In the genomic region with DNA sequence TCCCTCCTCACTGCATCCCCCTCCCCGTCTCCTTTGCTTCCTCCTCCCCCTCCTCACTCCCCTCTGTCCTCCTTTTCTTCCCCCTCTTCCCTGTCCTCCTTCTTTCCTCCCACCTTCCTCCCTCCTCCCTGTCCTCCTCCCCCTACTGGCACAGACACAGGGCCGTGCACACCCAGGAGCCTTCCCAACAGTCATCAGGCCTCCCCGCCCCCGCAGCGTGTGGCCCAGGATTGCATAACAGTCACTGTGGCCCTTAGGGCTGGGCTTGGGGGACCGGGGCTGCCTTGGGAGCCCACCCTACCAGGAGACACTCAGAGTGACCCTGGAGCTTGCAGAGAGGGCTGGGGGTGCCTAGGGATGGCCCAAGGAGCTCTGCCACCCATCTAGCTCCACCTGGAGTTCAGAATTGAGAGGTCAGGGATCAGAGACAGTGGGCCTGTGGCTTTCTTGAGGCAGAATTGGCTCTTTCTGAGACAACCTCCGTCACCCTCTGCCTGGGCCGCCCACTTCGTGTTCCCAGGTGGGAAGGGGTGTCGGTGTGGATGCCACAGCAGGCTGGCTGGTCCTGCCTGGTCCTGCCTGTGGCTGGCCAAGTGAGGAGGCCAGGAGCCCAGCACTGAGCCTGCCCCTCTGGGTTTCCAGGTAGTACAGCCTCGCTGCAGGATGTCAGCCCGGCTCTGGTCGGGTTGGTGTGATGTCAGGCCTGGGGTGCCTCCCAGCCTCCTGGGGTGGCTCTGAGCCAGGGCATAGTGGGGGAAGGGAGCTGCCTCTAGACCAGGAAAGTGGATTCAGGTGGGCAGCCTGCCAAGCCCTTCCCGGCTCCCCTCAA, we compare ENCODE assay signal across 10 cellular contexts. TPM values are rescaled to one million over a fixed set of nuclear protein-coding genes. Genes with fewer than 3 reads are reported as not detected.
A peak's percentile ranks its signal among the peaks of the same experiment; 100 is the strongest.
DNase-seq lines count a peak whose midpoint lies in the region; ATAC-seq and TF ChIP-seq lines count a peak whose summit lies in the region.
"Had no signal": no experiment of that assay in that cellular context is flagged by ENCODE, and none has a peak within 500 bp of the region (broad histone marks: within the 10 kb centered on the region; RNA-seq: fewer than 3 reads in every experiment).

No MANE protein-coding gene starts in this region.

- H4K20me1 ChIP-seq in BLaER1 treated with 17β-estradiol and CSF1 and Interleukin-3, amounts not matched to agents 10 nM and 100 nM: peaks cover 23 to 53% (median 47%) of the 10 kb centered on the region in 11 experiments; a peak in 21 of 22 replicates

- H3K4me2 ChIP-seq in BLaER1 treated with 17β-estradiol and CSF1 and Interleukin-3, amounts not matched to agents 10 nM and 100 nM: peak overlapping the region; percentile 90 to 100 (median 98)

- no peaks in the 10 kb centered on the region for H3K36me3 Mint-ChIP-seq in T-helper 17 cell (ENCODE audit: low read depth)
- H3K36me3 Mint-ChIP-seq: CD4-positive, CD25-positive, alpha-beta regulatory T cell had no signal

- H3K9me3 ChIP-seq in BLaER1 treated with 17β-estradiol and CSF1 and Interleukin-3, amounts not matched to agents 10 nM and 100 nM (replicated peaks in 1 of 11): no peaks in the 10 kb centered on the region
- H3K9me3 ChIP-seq in HEK293 (ENCODE audit: control insufficient read depth, insufficient read depth, low read depth, low read length) (no peaks in the 10 kb centered on the region), T-helper 17 cell (ENCODE audit: control insufficient read depth, low read length, poor library complexity, severe bottlenecking) (no peaks in the 10 kb centered on the region), liver (ENCODE audit: control insufficient read depth in 4 of 4, low read length in 3 of 4) (no peaks in the 10 kb centered on the region), HAP-1 (no peaks in the 10 kb centered on the region)

- peaks cover 47 to 73% (median 61%) of the 10 kb centered on the region in 10 experiments for H3K4me1 ChIP-seq in BLaER1 treated with 17β-estradiol and CSF1 and Interleukin-3, amounts not matched to agents 10 nM and 100 nM
- H3K4me1 ChIP-seq in HEK293 (ENCODE audit: control insufficient read depth, insufficient read depth, low read length): no peaks in the 10 kb centered on the region
- H3K4me1 ChIP-seq in liver (ENCODE audit: control insufficient read depth in 4 of 4, insufficient read depth in 4 of 4, low read length in 3 of 4): peaks cover 0 to 2% (median 0%) of the 10 kb centered on the region in 4 donors
- H3K4me1 ChIP-seq in HAP-1: no peaks in the 10 kb centered on the region

- no peak for TF ChIP-seq RAD21 in liver (IDR thresholded peaks at IDR 0.05)

- H3K4me3 ChIP-seq in BLaER1 treated with 17β-estradiol and CSF1 and Interleukin-3, amounts not matched to agents 10 nM and 100 nM: peak overlapping the region; percentile 76 to 99 (median 91)
- H3K4me3 ChIP-seq in HEK293 (ENCODE audit: low read depth, low read length) (no peak overlapping the region), liver (ENCODE audit: low read depth in 1 of 3, low read length in 3 of 3) (peak overlapping the region; percentile 0 to 39 (median 25)), HAP-1 (no peak overlapping the region)

- H3K4me1 Mint-ChIP-seq in T-helper 17 cell: peaks cover 4% of the 10 kb centered on the region

- WGBS in liver: 67% methylated on average over 14 of the region's 14 CpGs

- in situ Hi-C loops in HAP-1 (cut with MboI; ENCODE audit: low sequenced_read_pairs): no loop called here

- no peak overlapping the region for H3K27ac Mint-ChIP-seq in T-helper 17 cell

- ATAC-seq in T-helper 17 cell (no peak), GM21515 (IDR thresholded peaks at IDR 0.05; ENCODE audit: unreplicated experiment) (no peak)

- H3K4me3 Mint-ChIP-seq in T-helper 17 cell: peak overlapping the region; percentile 1
- H3K4me3 Mint-ChIP-seq: CD4-positive, CD25-positive, alpha-beta regulatory T cell had no signal

- H3K9ac ChIP-seq in BLaER1 treated with 17β-estradiol and CSF1 and Interleukin-3, amounts not matched to agents 10 nM and 100 nM: peak overlapping the region; percentile 95 to 100 (median 99)
- H3K9ac ChIP-seq in liver (ENCODE audit: low read depth in 1 of 2, low read length in 2 of 2): peak overlapping the region in 1 of 2 donors; percentile 58

- H3K27ac ChIP-seq in BLaER1 treated with 17β-estradiol and CSF1 and Interleukin-3, amounts not matched to agents 10 nM and 100 nM: peak overlapping the region; percentile 94 to 100 (median 99)
- H3K27ac ChIP-seq in HEK293 (ENCODE audit: extremely low read depth, low read depth, low read length): no peak overlapping the region
- peak overlapping the region; percentile 72 to 75 for H3K27ac ChIP-seq in liver (ENCODE audit: low read depth in 1 of 2, low read length in 2 of 2)

- peaks cover 40 to 73% (median 57%) of the 10 kb centered on the region in 11 experiments for H3K36me3 ChIP-seq in BLaER1 treated with 17β-estradiol and CSF1 and Interleukin-3, amounts not matched to agents 10 nM and 100 nM
- H3K36me3 ChIP-seq in HEK293 (ENCODE audit: control insufficient read depth in 2 of 2, insufficient read depth in 1 of 2, low read length in 2 of 2): no peaks in the 10 kb centered on the region
- H3K36me3 ChIP-seq in liver (ENCODE audit: control insufficient read depth in 4 of 4, insufficient read depth in 3 of 4, low read depth in 1 of 4, low read length in 3 of 4): no peaks in the 10 kb centered on the region
- H3K36me3 ChIP-seq in HAP-1 (replicated peaks): no peaks in the 10 kb centered on the region

- TF ChIP-seq CTCF in HEK293 (tag by site-specific recombination; IDR thresholded peaks at IDR 0.05) (no peak), liver (IDR thresholded peaks at IDR 0.05; ENCODE audit: low read depth, low read length, missing input control) (no peak)

- H3K27me3 ChIP-seq in BLaER1 treated with 17β-estradiol and CSF1 and Interleukin-3, amounts not matched to agents 10 nM and 100 nM: no peaks in the 10 kb centered on the region
- H3K27me3 ChIP-seq in liver (ENCODE audit: control insufficient read depth in 4 of 4, insufficient read depth in 4 of 4, low read length in 3 of 4): no peaks in the 10 kb centered on the region
- H3K27me3 ChIP-seq in HAP-1 (ENCODE audit: low read depth): no peaks in the 10 kb centered on the region

- POLR2A ChIA-PET in HEK293 (lab: Yijun Ruan, JAX): no interaction called here

- no peaks in the 10 kb centered on the region for H3K27me3 Mint-ChIP-seq in T-helper 17 cell
- H3K27me3 Mint-ChIP-seq: CD4-positive, CD25-positive, alpha-beta regulatory T cell had no signal

- no peak for DNase-seq in T-helper 17 cell
- no peak for DNase-seq in HAP-1 (ENCODE audit: low spot score in 2 of 2)
- no peak for DNase-seq in HuH-7 (ENCODE audit: low spot score)
- DNase-seq in NCI-H2029 treated with DMSO at 0.1 percent for 48 hours (lab: John Stamatoyannopoulos, UW): no peak
- DNase-seq: CD4-positive, CD25-positive, alpha-beta regulatory T cell; SHP77 treated with DMSO at 0.1 percent for 48 hours had no signal

- CTCF ChIA-PET in HEK293 (lab: Yijun Ruan, JAX): interaction anchor here (1.0 kb wide), 1 partner anchor 22 kb away, joined by 3 read pairs; no protein-coding TSS in a partner anchor

TF ChIP-seq in HEK293, 187 proteins besides CTCF, POLR2A, EP300 and RAD21 (continues in another document):
- TF ChIP-seq, protein P1, sequence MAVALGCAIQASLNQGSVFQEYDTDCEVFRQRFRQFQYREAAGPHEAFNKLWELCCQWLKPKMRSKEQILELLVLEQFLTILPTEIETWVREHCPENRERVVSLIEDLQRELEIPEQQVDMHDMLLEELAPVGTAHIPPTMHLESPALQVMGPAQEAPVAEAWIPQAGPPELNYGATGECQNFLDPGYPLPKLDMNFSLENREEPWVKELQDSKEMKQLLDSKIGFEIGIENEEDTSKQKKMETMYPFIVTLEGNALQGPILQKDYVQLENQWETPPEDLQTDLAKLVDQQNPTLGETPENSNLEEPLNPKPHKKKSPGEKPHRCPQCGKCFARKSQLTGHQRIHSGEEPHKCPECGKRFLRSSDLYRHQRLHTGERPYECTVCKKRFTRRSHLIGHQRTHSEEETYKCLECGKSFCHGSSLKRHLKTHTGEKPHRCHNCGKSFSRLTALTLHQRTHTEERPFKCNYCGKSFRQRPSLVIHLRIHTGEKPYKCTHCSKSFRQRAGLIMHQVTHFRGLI (tag by site-specific recombination; IDR thresholded peaks at IDR 0.05): no peak
- TF ChIP-seq ZIC2 (tag by site-specific recombination; IDR thresholded peaks at IDR 0.05): peak; percentile 7; the same call in 1 of the 2 replicates
- peak; percentile 52 for TF ChIP-seq ZNF366 (tag by site-specific recombination; conservative IDR thresholded peaks at IDR 0.05)
- TF ChIP-seq ZNF654 (tag by site-specific recombination; IDR thresholded peaks at IDR 0.05; ENCODE audit: low read depth): no peak

TF ChIP-seq in liver, 16 proteins besides CTCF, POLR2A, EP300 and RAD21 (continues in another document):
- TF ChIP-seq FOXA2 (IDR thresholded peaks at IDR 0.05) (no peak), NR2F2 (IDR thresholded peaks at IDR 0.05) (no peak), HNF4G (IDR thresholded peaks at IDR 0.05) (no peak), JUND (IDR thresholded peaks at IDR 0.05) (no peak), MAX (IDR thresholded peaks at IDR 0.05) (no peak)
- TF ChIP-seq, protein P2, sequence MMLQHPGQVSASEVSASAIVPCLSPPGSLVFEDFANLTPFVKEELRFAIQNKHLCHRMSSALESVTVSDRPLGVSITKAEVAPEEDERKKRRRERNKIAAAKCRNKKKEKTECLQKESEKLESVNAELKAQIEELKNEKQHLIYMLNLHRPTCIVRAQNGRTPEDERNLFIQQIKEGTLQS (IDR thresholded peaks at IDR 0.05): no peak

RNA-seq across cellular contexts. Expression of gene SPI1, which starts 1.6 kb away (rescaled TPM):
- total RNA-seq in T-helper 17 cell (10 to 100 TPM in 1 of 2 donors, 1 to 10 TPM in 1; 4.9 to 14.9 TPM), liver (10 to 100 TPM; 12.5 to 14.2 TPM)
- polyA plus RNA-seq in liver: 10 to 100 TPM in 1 of 2 donors, 1 to 10 TPM in 1; 2.3 to 14.4 TPM

RNA-seq across cellular contexts. Expression of gene MYBPC3, which starts 24.3 kb away (rescaled TPM):
- total RNA-seq in T-helper 17 cell: under 1 TPM in 1 of 2 donors, not detected in 1; 0.10 TPM
- under 1 TPM in 1 of 2 donors, not detected in 1; 0.25 TPM for total RNA-seq in liver
- polyA plus RNA-seq in liver: under 1 TPM in 1 of 2 donors, not detected in 1; 0.01 TPM
- total RNA-seq: CD4-positive, CD25-positive, alpha-beta regulatory T cell had no signal
- polyA plus RNA-seq: CD4-positive, CD25-positive, alpha-beta regulatory T cell had no signal

RNA-seq across cellular contexts. Expression of gene SLC39A13, which starts 31.6 kb away (rescaled TPM):
- total RNA-seq in T-helper 17 cell (10 to 100 TPM; 31.6 to 31.8 TPM), liver (10 to 100 TPM in 1 of 2 donors, 1 to 10 TPM in 1; 8.2 to 13.0 TPM)
- 10 to 100 TPM in 1 of 2 donors, 1 to 10 TPM in 1; 8.4 to 17.5 TPM for polyA plus RNA-seq in liver

RNA-seq across cellular contexts. Expression of gene PSMC3, which starts 49.5 kb away (rescaled TPM):
- total RNA-seq in T-helper 17 cell (10 to 100 TPM; 47.8 to 55.2 TPM), liver (10 to 100 TPM; 58.0 to 96.6 TPM)
- 100 to 1,000 TPM; 110 TPM for polyA plus RNA-seq in liver

Comparison
In these comparisons a context has a peak if more than half of its experiments do, and no peak if none do; other contexts are left out.
1. H3K4me3 ChIP-seq: peak in BLaER1 treated with 17β-estradiol and CSF1 and Interleukin-3, amounts not matched to agents 10 nM and 100 nM (10 of 10) and liver (3 of 3); none in HEK293 (single experiment) and HAP-1 (single experiment).